Comparison of ENCODE assay signal across 18 cellular contexts in genomic region chr1:206903687-206904086, GRCh38. TPM values are rescaled to one million over a fixed set of nuclear protein-coding genes. Genes with fewer than 3 reads are reported as not detected.
A peak's percentile ranks its signal among the peaks of the same experiment; 100 is the strongest.
DNase-seq lines count a peak whose midpoint lies in the region; ATAC-seq and TF ChIP-seq lines count a peak whose summit lies in the region.
"Had no signal": no experiment of that assay in that cellular context is flagged by ENCODE, and none has a peak within 500 bp of the region (broad histone marks: within the 10 kb centered on the region; RNA-seq: fewer than 3 reads in every experiment).

No MANE protein-coding gene starts in this region.

- peaks cover 14 to 49% (median 22%) of the 10 kb centered on the region in 3 experiments for H3K36me3 ChIP-seq in naive thymus-derived CD4-positive, alpha-beta T cell (ENCODE audit: control insufficient read depth in 2 of 3, insufficient read depth in 3 of 3, low read length in 3 of 3)
- H3K36me3 ChIP-seq in ovary = no peaks in the 10 kb centered on the region
- H3K36me3 ChIP-seq: right lobe of liver, uterus had no signal

- TF ChIP-seq CTCF in CD4-positive, alpha-beta T cell (IDR thresholded peaks at IDR 0.05) = no peak
- TF ChIP-seq CTCF in HFFc6 (IDR thresholded peaks at IDR 0.05) (no peak), ovary (IDR thresholded peaks at IDR 0.05) (no peak)

- intact Hi-C loops in CD4-positive, alpha-beta T cell (cut with DNase I, micrococcal nuclease) = no loop called here
- intact Hi-C loops in naive thymus-derived CD4-positive, alpha-beta T cell (cut with micrococcal nuclease) = loop anchor here (2.0 kb wide), 1 partner anchor 13 kb away; no protein-coding TSS in a partner anchor
- intact Hi-C loops in ovary (cut with DNase I) = no loop called here

- no peak for DNase-seq in CD4-positive, alpha-beta T cell
- DNase-seq in HFFc6 = no peak
- DNase-seq in activated naive CD8-positive, alpha-beta T cell treated with anti-CD3 and anti-CD28 coated beads, Interleukin-2, amount 50 U/mL, for 24 hours = no peak
- DNase-seq in naive thymus-derived CD4-positive, alpha-beta T cell = no peak
- no peak for DNase-seq in pons (ENCODE audit: low spot score)
- no peak for DNase-seq in ovary
- DNase-seq: activated CD4-positive, alpha-beta T cell treated with anti-CD3 and anti-CD28 coated beads for 1 hour; activated effector memory CD4-positive, alpha-beta T cell treated with anti-CD3 and anti-CD28 coated beads, Interleukin-2, amount 50 U/mL, for 16 hours; left colon; NCI-H1417 treated with DMSO at 0.1 percent for 48 hours; NCI-H2171; NCI-H69; nucleus accumbens; right lobe of liver; T-helper 9 cell; uterus had no signal

- TF ChIP-seq POLR2A in ovary (IDR thresholded peaks at IDR 0.05) = no peak

- ATAC-seq in CD4-positive, alpha-beta T cell (ENCODE audit: poor library complexity) = no peak
- ATAC-seq in activated naive CD8-positive, alpha-beta T cell treated with anti-CD3 and anti-CD28 coated beads, Interleukin-2, amount 50 U/mL, for 24 hours = no peak
- ATAC-seq in naive thymus-derived CD4-positive, alpha-beta T cell = no peak
- no peak for ATAC-seq in esophagus mucosa
- ATAC-seq: left colon, right lobe of liver had no signal

- H3K36me3 Mint-ChIP-seq in CD4-positive, alpha-beta T cell (ENCODE audit: low read depth) = peaks cover 86% of the 10 kb centered on the region
- peaks cover 16% of the 10 kb centered on the region for H3K36me3 Mint-ChIP-seq in HFFc6 (ENCODE audit: low read depth)
- H3K36me3 Mint-ChIP-seq in activated naive CD8-positive, alpha-beta T cell treated with anti-CD3 and anti-CD28 coated beads, Interleukin-2, amount 50 U/mL, for 24 hours (ENCODE audit: low read depth) = peaks cover 48% of the 10 kb centered on the region
- peaks cover 19 to 61% (median 47%) of the 10 kb centered on the region in 5 donors for H3K36me3 Mint-ChIP-seq in naive thymus-derived CD4-positive, alpha-beta T cell

- no peaks in the 10 kb centered on the region for H3K27me3 Mint-ChIP-seq in CD4-positive, alpha-beta T cell
- H3K27me3 Mint-ChIP-seq in HFFc6 (ENCODE audit: insufficient read depth) = no peaks in the 10 kb centered on the region; the same call in 1 of the 2 replicates
- no peaks in the 10 kb centered on the region for H3K27me3 Mint-ChIP-seq in activated naive CD8-positive, alpha-beta T cell treated with anti-CD3 and anti-CD28 coated beads, Interleukin-2, amount 50 U/mL, for 24 hours
- peaks cover 0 to 3% (median 0%) of the 10 kb centered on the region in 5 donors for H3K27me3 Mint-ChIP-seq in naive thymus-derived CD4-positive, alpha-beta T cell

- H3K4me3 Mint-ChIP-seq in CD4-positive, alpha-beta T cell = no peak overlapping the region
- H3K4me3 Mint-ChIP-seq in HFFc6 = no peak overlapping the region
- H3K4me3 Mint-ChIP-seq in activated naive CD8-positive, alpha-beta T cell treated with anti-CD3 and anti-CD28 coated beads, Interleukin-2, amount 50 U/mL, for 24 hours = no peak overlapping the region
- H3K4me3 Mint-ChIP-seq in naive thymus-derived CD4-positive, alpha-beta T cell = peak overlapping the region in 3 of 10 donors; percentile 23 to 81 (median 78)

- H3K4me1 Mint-ChIP-seq in CD4-positive, alpha-beta T cell (ENCODE audit: low read depth) = peaks cover 95% of the 10 kb centered on the region
- peaks cover 64% of the 10 kb centered on the region for H3K4me1 Mint-ChIP-seq in HFFc6 (ENCODE audit: low read depth)
- H3K4me1 Mint-ChIP-seq in activated naive CD8-positive, alpha-beta T cell treated with anti-CD3 and anti-CD28 coated beads, Interleukin-2, amount 50 U/mL, for 24 hours = peaks cover 89% of the 10 kb centered on the region
- H3K4me1 Mint-ChIP-seq in naive thymus-derived CD4-positive, alpha-beta T cell = peaks cover 47 to 100% (median 93%) of the 10 kb centered on the region in 7 donors

- H3K4me1 ChIP-seq in naive thymus-derived CD4-positive, alpha-beta T cell (ENCODE audit: control insufficient read depth in 2 of 2, insufficient read depth in 2 of 2, low read length in 2 of 2) = peaks cover 21 to 72% of the 10 kb centered on the region in 2 donors
- no peaks in the 10 kb centered on the region for H3K4me1 ChIP-seq in ovary (ENCODE audit: insufficient read depth)
- H3K4me1 ChIP-seq: uterus had no signal

- 45 to 65% (median 58%) methylated on average over 2 of the region's 2 CpGs for WGBS in ovary, 3 donors

- no peak overlapping the region for H3K27ac ChIP-seq in CD4-positive, alpha-beta T cell (ENCODE audit: low read depth, low read length)
- no peak overlapping the region for H3K27ac ChIP-seq in naive thymus-derived CD4-positive, alpha-beta T cell (ENCODE audit: low read depth, low read length)
- H3K27ac ChIP-seq in ovary = no peak overlapping the region
- H3K27ac ChIP-seq: right lobe of liver, uterus had no signal

- no peak overlapping the region for H3K4me3 ChIP-seq in naive thymus-derived CD4-positive, alpha-beta T cell (ENCODE audit: low read length)
- no peak overlapping the region for H3K4me3 ChIP-seq in ovary
- H3K4me3 ChIP-seq: right lobe of liver, uterus had no signal

- H3K9me3 ChIP-seq in CD4-positive, alpha-beta T cell (ENCODE audit: control insufficient read depth, low read length) = no peaks in the 10 kb centered on the region
- H3K9me3 ChIP-seq in naive thymus-derived CD4-positive, alpha-beta T cell (ENCODE audit: control insufficient read depth in 2 of 3, low read length in 3 of 3) = no peaks in the 10 kb centered on the region
- H3K9me3 ChIP-seq in ovary = no peaks in the 10 kb centered on the region
- H3K9me3 ChIP-seq: right lobe of liver, uterus had no signal

- CTCF ChIA-PET in CD4-positive, alpha-beta T cell (lab: Charles Lee) = no interaction called here
- CTCF ChIA-PET in naive thymus-derived CD4-positive, alpha-beta T cell (lab: Charles Lee) = interaction anchor here (1.4 to 2.9 kb wide), 2 partner anchors 18 to 94 kb away, joined by 4 to 26 read pairs; partner anchors contain the start of gene FCMR

- POLR2A ChIA-PET in CD4-positive, alpha-beta T cell (lab: Charles Lee) = interaction anchor here (0.6 to 13.4 kb wide), 5 partner anchors 14 to 167 kb away, joined by 3 to 384 read pairs (median 4); partner anchors contain the start of gene FCMR
- POLR2A ChIA-PET in naive thymus-derived CD4-positive, alpha-beta T cell (lab: Charles Lee) = interaction anchor here (1.0 to 17.9 kb wide), 8 partner anchors 6 to 56 kb away, joined by 3 to 600 read pairs (median 14); partner anchors contain the start of genes FCMR and IL24

- no peak for TF ChIP-seq EP300 in ovary (IDR thresholded peaks at IDR 0.05)

- H3K27me3 ChIP-seq in CD4-positive, alpha-beta T cell (ENCODE audit: control insufficient read depth, insufficient read depth, low read length) = no peaks in the 10 kb centered on the region
- no peaks in the 10 kb centered on the region for H3K27me3 ChIP-seq in naive thymus-derived CD4-positive, alpha-beta T cell (ENCODE audit: control insufficient read depth in 2 of 2, insufficient read depth in 2 of 2, low read length in 2 of 2)
- H3K27me3 ChIP-seq in ovary = no peaks in the 10 kb centered on the region
- H3K27me3 ChIP-seq: right lobe of liver, uterus had no signal

- no peaks in the 10 kb centered on the region for H3K9me3 Mint-ChIP-seq in CD4-positive, alpha-beta T cell
- no peaks in the 10 kb centered on the region for H3K9me3 Mint-ChIP-seq in HFFc6
- H3K9me3 Mint-ChIP-seq in activated naive CD8-positive, alpha-beta T cell treated with anti-CD3 and anti-CD28 coated beads, Interleukin-2, amount 50 U/mL, for 24 hours = no peaks in the 10 kb centered on the region
- peaks cover 0 to 8% (median 0%) of the 10 kb centered on the region in 11 donors for H3K9me3 Mint-ChIP-seq in naive thymus-derived CD4-positive, alpha-beta T cell

- peak overlapping the region; percentile 90 for H3K27ac Mint-ChIP-seq in CD4-positive, alpha-beta T cell
- H3K27ac Mint-ChIP-seq in HFFc6 = peak overlapping the region; percentile 46
- H3K27ac Mint-ChIP-seq in activated naive CD8-positive, alpha-beta T cell treated with anti-CD3 and anti-CD28 coated beads, Interleukin-2, amount 50 U/mL, for 24 hours = peak overlapping the region; percentile 61
- peak overlapping the region in 8 of 9 donors; percentile 89 to 98 (median 94) for H3K27ac Mint-ChIP-seq in naive thymus-derived CD4-positive, alpha-beta T cell

RNA-seq across cellular contexts. Expression of gene IL24, which starts 6.4 kb away (rescaled TPM):
- total RNA-seq in CD4-positive, alpha-beta T cell = not detected
- under 1 TPM in 1 of 6 experiments, not detected in 5; 0.24 TPM for total RNA-seq in HFFc6 (2021; fragmentation: NEBNext Ultra II Directional; extraction: Animal tissue kit (Norgen Biotek cat#: 25700))
- under 1 TPM in 1 of 5 experiments, not detected in 4; 0.51 TPM for total RNA-seq in naive thymus-derived CD4-positive, alpha-beta T cell
- polyA plus RNA-seq in naive thymus-derived CD4-positive, alpha-beta T cell = 10 to 100 TPM; 27.9 to 28.4 TPM
- total RNA-seq in esophagus mucosa (0.12 TPM), ovary (1 to 10 TPM in 1 of 7 donors, under 1 TPM in 1, not detected in 5; 0.72 to 1.8 TPM)
- under 1 TPM in 1 of 2 donors, not detected in 1; 0.10 TPM for polyA plus RNA-seq in ovary
- total RNA-seq: left colon, right lobe of liver, uterus had no signal

RNA-seq across cellular contexts. Expression of gene FCMR, which starts 18.1 kb away (rescaled TPM):
- 100 to 1,000 TPM; 171 to 186 TPM for total RNA-seq in CD4-positive, alpha-beta T cell
- 1 to 10 TPM in 2 of 6 experiments, under 1 TPM in 4; 0.28 to 1.3 (median 0.67) TPM for total RNA-seq in HFFc6 (2021; fragmentation: NEBNext Ultra II Directional; extraction: Animal tissue kit (Norgen Biotek cat#: 25700))
- total RNA-seq in naive thymus-derived CD4-positive, alpha-beta T cell = 100 to 1,000 TPM; 103 to 943 (median 312) TPM
- 100 to 1,000 TPM; 803 to 998 TPM for polyA plus RNA-seq in naive thymus-derived CD4-positive, alpha-beta T cell
- total RNA-seq in esophagus mucosa (2.9 TPM), ovary (1 to 10 TPM in 4 of 7 donors, under 1 TPM in 3; 0.38 to 8.4 (median 1.6) TPM)
- 1 to 10 TPM; 2.6 to 6.5 TPM for polyA plus RNA-seq in ovary

RNA-seq across cellular contexts. Expression of gene IL20, which starts 38.3 kb away (rescaled TPM):
- total RNA-seq in CD4-positive, alpha-beta T cell = not detected
- not detected for total RNA-seq in HFFc6 (2021; fragmentation: NEBNext Ultra II Directional; extraction: Animal tissue kit (Norgen Biotek cat#: 25700))
- not detected for total RNA-seq in naive thymus-derived CD4-positive, alpha-beta T cell
- polyA plus RNA-seq in naive thymus-derived CD4-positive, alpha-beta T cell = not detected
- total RNA-seq in esophagus mucosa (not detected), ovary (1 to 10 TPM in 1 of 7 donors, not detected in 6; 2.6 TPM)
- polyA plus RNA-seq in ovary = under 1 TPM in 1 of 2 donors, not detected in 1; 0.30 TPM
- total RNA-seq: left colon, mononuclear cell, right lobe of liver had no signal

RNA-seq across cellular contexts. Expression of gene PIGR, which starts 42.6 kb away (rescaled TPM):
- not detected for total RNA-seq in CD4-positive, alpha-beta T cell
- total RNA-seq in HFFc6 (2021; fragmentation: NEBNext Ultra II Directional; extraction: Animal tissue kit (Norgen Biotek cat#: 25700)) = under 1 TPM in 2 of 6 experiments, not detected in 4; 0.14 to 0.26 TPM
- not detected for total RNA-seq in naive thymus-derived CD4-positive, alpha-beta T cell
- not detected for polyA plus RNA-seq in naive thymus-derived CD4-positive, alpha-beta T cell
- total RNA-seq in esophagus mucosa (35.4 TPM), ovary (1 to 10 TPM in 3 of 7 donors, under 1 TPM in 3, not detected in 1; 0.10 to 5.3 (median 1.2) TPM)
- under 1 TPM; 0.04 to 0.07 TPM for polyA plus RNA-seq in ovary
- total RNA-seq: mononuclear cell had no signal

Comparison
In these comparisons a context has a peak if more than half of its experiments do, and no peak if none do; other contexts are left out.
1. RNA of gene FCMR, which starts 18.1 kb away (total RNA-seq): 103 to 943 TPM in naive thymus-derived CD4-positive, alpha-beta T cell and 171 to 186 TPM in CD4-positive, alpha-beta T cell; 2.9 TPM in esophagus mucosa (single experiment), 0.38 to 8.4 TPM in ovary and 0.28 to 1.3 TPM in HFFc6; every median in the first group is over 10 times any median in the second.
2. intact Hi-C loops: an anchor here in naive thymus-derived CD4-positive, alpha-beta T cell (2.0 kb wide); none called in CD4-positive, alpha-beta T cell and ovary.
3. Peak in every context shown above with its lines, with median percentiles within 50 percentile points of each other: H3K27ac Mint-ChIP-seq.